Comparison of ENCODE assay signal across 23 cellular contexts in the genomic region with DNA sequence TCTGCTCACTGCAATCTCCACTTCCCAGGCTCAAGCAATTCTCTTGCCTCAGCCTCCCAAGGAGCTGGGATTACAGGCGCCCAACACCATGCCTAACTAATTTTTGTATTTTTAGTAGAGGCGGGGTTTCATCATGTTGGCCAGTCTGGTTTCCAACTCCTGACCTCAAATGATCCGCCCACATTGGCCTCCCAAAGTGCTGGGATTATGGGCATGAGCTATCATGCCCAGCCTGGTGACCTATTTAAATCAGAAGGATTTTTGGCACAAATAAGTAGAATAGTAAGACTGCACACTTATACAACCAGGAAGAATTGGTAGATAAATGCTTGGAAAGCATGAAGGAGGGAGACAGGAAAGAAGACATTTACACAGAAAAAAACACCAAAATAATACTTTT.
"Had no signal": no experiment of that assay in that cellular context is flagged by ENCODE, and none has a peak within 500 bp of the region (broad histone marks: within the 10 kb centered on the region; RNA-seq: fewer than 3 reads in every experiment).

No MANE protein-coding gene starts in this region.

- H3K36me3 ChIP-seq: neural progenitor cell had no signal

- H3K4me1 ChIP-seq: tibial nerve, vagina had no signal

- H3K27ac ChIP-seq: brain microvascular endothelial cell, neural progenitor cell, tibial nerve, vagina had no signal

- FAIRE-seq: endothelial cell of umbilical vein had no signal

- H3K36me3 Mint-ChIP-seq: neural progenitor cell had no signal

- H3K4me1 Mint-ChIP-seq: activated naive CD8-positive, alpha-beta T cell treated with anti-CD3 and anti-CD28 coated beads, Interleukin-2, amount 10 ng/mL, durations not matched to agents 7 days and 5 days; activated T-helper 17 cell treated with anti-CD3 and anti-CD28 coated beads, Interleukin-2, amount 50 U/mL, for 72 hours; immature natural killer cell; naive thymus-derived CD4-positive, alpha-beta T cell; T-cell had no signal

- H3K4me3 Mint-ChIP-seq: activated CD8-positive, alpha-beta T cell treated with anti-CD3 and anti-CD28 coated beads for 36 hours; activated naive CD8-positive, alpha-beta T cell treated with anti-CD3 and anti-CD28 coated beads, Interleukin-2, amount 10 ng/mL, durations not matched to agents 7 days and 5 days; activated T-helper 17 cell treated with anti-CD3 and anti-CD28 coated beads, Interleukin-2, amount 50 U/mL, for 72 hours; immature natural killer cell; naive thymus-derived CD4-positive, alpha-beta T cell; neural progenitor cell; stimulated activated naive CD8-positive, alpha-beta T cell treated with anti-CD3 and anti-CD28 coated beads, Interleukin-15, Interleukin-2, amounts not matched to agents 100 ng/mL and 50 ng/mL, for 24 hours; T-cell had no signal

- H3K4me3 ChIP-seq: mucosa of descending colon, neural progenitor cell, skin epidermis, tibial nerve, vagina had no signal

- H3K9ac ChIP-seq: neural progenitor cell had no signal

- H3K27me3 ChIP-seq: brain microvascular endothelial cell, neural progenitor cell, tibial nerve, vagina had no signal

- DNase-seq: activated CD4-positive, alpha-beta T cell treated with anti-CD3 and anti-CD28 coated beads for 48 hours; activated CD4-positive, CD25-positive, alpha-beta regulatory T cell; activated CD8-positive, alpha-beta T cell treated with anti-CD3 and anti-CD28 coated beads for 36 hours; activated naive CD4-positive, alpha-beta T cell; activated naive CD8-positive, alpha-beta T cell treated with anti-CD3 and anti-CD28 coated beads, Interleukin-2, amount 10 ng/mL, durations not matched to agents 7 days and 5 days; activated T-cell treated with anti-CD3 and anti-CD28 coated beads, Interleukin-2, amount 50 U/mL, for 1 hour; brain microvascular endothelial cell; effector CD4-positive, alpha-beta T cell; immature natural killer cell; kidney glomerular epithelial cell; left ventricle myocardium superior; mesenchymal stem cell; mucosa of descending colon; naive thymus-derived CD4-positive, alpha-beta T cell; T-cell had no signal

- H3K27ac Mint-ChIP-seq: activated CD8-positive, alpha-beta T cell treated with anti-CD3 and anti-CD28 coated beads for 36 hours; activated naive CD8-positive, alpha-beta T cell treated with anti-CD3 and anti-CD28 coated beads, Interleukin-2, amount 10 ng/mL, durations not matched to agents 7 days and 5 days; activated T-helper 17 cell treated with anti-CD3 and anti-CD28 coated beads, Interleukin-2, amount 50 U/mL, for 72 hours; immature natural killer cell; naive thymus-derived CD4-positive, alpha-beta T cell; neural progenitor cell; progenitor cell of endocrine pancreas; stimulated activated naive CD8-positive, alpha-beta T cell treated with anti-CD3 and anti-CD28 coated beads, Interleukin-15, Interleukin-2, amounts not matched to agents 100 ng/mL and 50 ng/mL, for 24 hours; T-cell had no signal

- H3K9me3 Mint-ChIP-seq: activated CD8-positive, alpha-beta T cell treated with anti-CD3 and anti-CD28 coated beads for 36 hours; activated naive CD8-positive, alpha-beta T cell treated with anti-CD3 and anti-CD28 coated beads, Interleukin-2, amount 10 ng/mL, durations not matched to agents 7 days and 5 days; activated T-helper 17 cell treated with anti-CD3 and anti-CD28 coated beads, Interleukin-2, amount 50 U/mL, for 72 hours; immature natural killer cell; naive thymus-derived CD4-positive, alpha-beta T cell; neural progenitor cell; stimulated activated naive CD8-positive, alpha-beta T cell treated with anti-CD3 and anti-CD28 coated beads, Interleukin-15, Interleukin-2, amounts not matched to agents 100 ng/mL and 50 ng/mL, for 24 hours; T-cell had no signal

- H3K9me3 ChIP-seq: mucosa of descending colon, tibial nerve, vagina had no signal

- H3K27me3 Mint-ChIP-seq: activated CD8-positive, alpha-beta T cell treated with anti-CD3 and anti-CD28 coated beads for 36 hours; activated naive CD8-positive, alpha-beta T cell treated with anti-CD3 and anti-CD28 coated beads, Interleukin-2, amount 10 ng/mL, durations not matched to agents 7 days and 5 days; activated T-helper 17 cell treated with anti-CD3 and anti-CD28 coated beads, Interleukin-2, amount 50 U/mL, for 72 hours; naive thymus-derived CD4-positive, alpha-beta T cell; progenitor cell of endocrine pancreas; stimulated activated naive CD8-positive, alpha-beta T cell treated with anti-CD3 and anti-CD28 coated beads, Interleukin-15, Interleukin-2, amounts not matched to agents 100 ng/mL and 50 ng/mL, for 24 hours; T-cell had no signal
